Comparison of ENCODE assay signal across 10 cellular contexts in genomic region chr2:233075966-233076339, GRCh38. TPM values are rescaled to one million over a fixed set of nuclear protein-coding genes. Genes with fewer than 3 reads are reported as not detected.
DNase-seq lines count a peak whose midpoint lies in the region; ATAC-seq, FAIRE-seq and TF ChIP-seq lines count a peak whose summit lies in the region.
"Had no signal": no experiment of that assay in that cellular context is flagged by ENCODE, and none has a peak within 500 bp of the region (broad histone marks: within the 10 kb centered on the region; RNA-seq: fewer than 3 reads in every experiment).

No MANE protein-coding gene starts in this region.

- no peak for TF ChIP-seq EP300 in K562 (IDR thresholded peaks at IDR 0.05; ENCODE audit: low read length)

- in situ Hi-C loops in GM13976 (cut with MboI; ENCODE audit: low sequenced_read_pairs, unreplicated experiment) (no loop called here), K562 (cut with MboI) (no loop called here)

- no peak for TF ChIP-seq RAD21 in K562 (CRISPR knock-in tag; conservative IDR thresholded peaks at IDR 0.05 in 1 of 2, IDR thresholded peaks at IDR 0.05 in 1 of 2)

- no peaks in the 10 kb centered on the region for H3K9me1 ChIP-seq in K562 (ENCODE audit: control insufficient read depth, insufficient read depth, low read length)

- 45% methylated on average over 2 of the region's 2 CpGs for WGBS in K562 (ENCODE audit: insufficient coverage, low coverage, missing lambda C conversion rate)

- no peak for TF ChIP-seq CTCF in GM13976 (IDR thresholded peaks at IDR 0.05; ENCODE audit: borderline replicate concordance, control extremely low read depth, extremely low read depth, insufficient read depth, missing control alignments)
- no peak for TF ChIP-seq CTCF in K562 (IDR thresholded peaks at IDR 0.05 in 2 of 3, conservative IDR thresholded peaks at IDR 0.05 in 1 of 3; ENCODE audit: insufficient read depth in 2 of 3, low read depth in 1 of 3, low read length in 3 of 3)
- TF ChIP-seq CTCF in osteoblast (IDR thresholded peaks at IDR 0.05; ENCODE audit: extremely low read depth, low read depth, low read length) = no peak

- no peaks in the 10 kb centered on the region for H3K79me2 ChIP-seq in K562 (ENCODE audit: control insufficient read depth, insufficient read depth, low read length)
- H3K79me2 ChIP-seq in osteoblast (ENCODE audit: insufficient read depth, low read length) = no peaks in the 10 kb centered on the region

- no peak overlapping the region for H3K4me3 ChIP-seq in K562
- H3K4me3 ChIP-seq in skin epidermis = no peak overlapping the region
- H3K4me3 ChIP-seq in osteoblast (ENCODE audit: insufficient read depth, low read length) = no peak overlapping the region
- H3K4me3 ChIP-seq: cardiac muscle cell had no signal

- peak; percentile 54 for DNase-seq in GM13976 (ENCODE audit: low spot score)
- no peak for DNase-seq in K562 (ENCODE audit: extremely low read depth in 1 of 4, low spot score in 3 of 4)
- DNase-seq in osteoblast (ENCODE audit: insufficient read length, low spot score, missing footprints) = no peak
- DNase-seq in effector CD8-positive, alpha-beta T cell (lab: John Stamatoyannopoulos, UW) = no peak
- no peak for DNase-seq in activated CD4-positive, alpha-beta T cell treated with anti-CD3 and anti-CD28 coated beads for 4 hours
- DNase-seq: IMR-90 had no signal

- H4K20me1 ChIP-seq in K562 (replicated peaks; ENCODE audit: control insufficient read depth, insufficient read depth, low read length) = no peaks in the 10 kb centered on the region
- no peaks in the 10 kb centered on the region for H4K20me1 ChIP-seq in osteoblast (ENCODE audit: insufficient read depth, low read length)

- H3K9me3 ChIP-seq in K562 (replicated peaks; ENCODE audit: control insufficient read depth, insufficient read depth, low read depth, low read length) (peaks cover 3% of the 10 kb centered on the region; the same call in 1 of the 2 replicates), osteoblast (ENCODE audit: low read depth, low read length) (peaks cover 2% of the 10 kb centered on the region)

- CTCF ChIA-PET in K562 (lab: Yijun Ruan, JAX; ENCODE audit: low intra/inter-chr PET ratio) = no interaction called here

- no TSS peak for BruUV-seq in K562 (replicated peaks; lab: Mats Ljungman, UMichigan)

- no peaks in the 10 kb centered on the region for H3K36me3 ChIP-seq in K562 (ENCODE audit: control insufficient read depth, insufficient read depth, low read length)
- H3K36me3 ChIP-seq in osteoblast (ENCODE audit: insufficient read depth, low read length) = no peaks in the 10 kb centered on the region
- H3K36me3 ChIP-seq: cardiac muscle cell had no signal

- H3K4me1 ChIP-seq in K562 (replicated peaks in 1 of 2; ENCODE audit: control insufficient read depth in 2 of 2, insufficient read depth in 2 of 2, low read length in 2 of 2) = peaks cover 11 to 13% of the 10 kb centered on the region in 2 experiments; a peak in 4 of 5 replicates
- no peaks in the 10 kb centered on the region for H3K4me1 ChIP-seq in osteoblast (ENCODE audit: insufficient read depth, low read length)

- FAIRE-seq in K562 (lab: Jason Lieb, UNC) = no peak

- POLR2A ChIA-PET in K562 (lab: Yijun Ruan, JAX) = no interaction called here

- H3K9ac ChIP-seq in K562 (ENCODE audit: insufficient read depth in 1 of 2, low read depth in 2 of 2, low read length in 2 of 2) = no peak overlapping the region

- ATAC-seq in GM21381 (IDR thresholded peaks at IDR 0.05; ENCODE audit: unreplicated experiment) (peak; percentile 51), HG03520 (IDR thresholded peaks at IDR 0.05; ENCODE audit: unreplicated experiment) (peak; percentile 43), K562 (no peak)

- H3K4me2 ChIP-seq in K562 (ENCODE audit: insufficient read depth, low read length) (no peak overlapping the region), osteoblast (ENCODE audit: insufficient read depth, low read length) (no peak overlapping the region)

- intact Hi-C loops in K562 (cut with micrococcal nuclease) = no loop called here

- no peak overlapping the region for H3K27ac ChIP-seq in K562 (ENCODE audit: extremely low read depth, low read depth, low read length)
- H3K27ac ChIP-seq in skin epidermis = peak overlapping the region in 17 of 21 experiments; percentile 8 to 89 (median 52)
- no peak overlapping the region for H3K27ac ChIP-seq in osteoblast (ENCODE audit: low read depth, low read length)
- H3K27ac ChIP-seq: cardiac muscle cell had no signal

- no peak for TF ChIP-seq POLR2A in K562 (conservative IDR thresholded peaks at IDR 0.05)

- H2AFZ ChIP-seq in K562 (ENCODE audit: low read depth, low read length) (peak overlapping the region; percentile 44; the same call in 1 of the 2 replicates), osteoblast (ENCODE audit: low read length) (no peak overlapping the region)

- H3K27me3 ChIP-seq in K562 (ENCODE audit: control insufficient read depth in 2 of 2, insufficient read depth in 2 of 2, low read length in 2 of 2) = no peaks in the 10 kb centered on the region
- peaks cover 14% of the 10 kb centered on the region for H3K27me3 ChIP-seq in osteoblast (ENCODE audit: insufficient read depth, low read length)
- H3K27me3 ChIP-seq: cardiac muscle cell had no signal

TF ChIP-seq in K562, 482 proteins besides CTCF, POLR2A, EP300 and RAD21:
- no peak for TF ChIP-seq PHF21A (IDR thresholded peaks at IDR 0.05; ENCODE audit: borderline replicate concordance, low read depth)
- peak; percentile 58; the same call in 1 of the 2 replicates for TF ChIP-seq SPI1 (IDR thresholded peaks at IDR 0.05; ENCODE audit: borderline replicate concordance, low read depth, low read length)

RNA-seq across cellular contexts. Expression of gene INPP5D, which starts 15.8 kb away (rescaled TPM):
- 2.4 and 2.7 TPM in 2 replicates for total RNA-seq in K562 (2011; cell fraction: chromatin; rRNA removed; ENCODE audit: low replicate concordance)
- total RNA-seq in K562 (2011; cell fraction: nucleolus; rRNA removed) = 1.5 and 1.6 TPM in 2 replicates
- total RNA-seq in K562 (2011; cell fraction: nucleoplasm; rRNA removed) = 1.3 and 3.4 TPM in 2 replicates
- total RNA-seq in K562 (2014; rRNA removed) = 1.9 and 3.1 TPM in 2 replicates
- total RNA-seq in K562 (2014; rRNA removed; fragmentation: Illumina TruSeq; extraction: Trizol) = 2.3 and 3.9 TPM in 2 replicates
- total RNA-seq in K562 (2015; rRNA removed; fragmentation: Illumina TruSeq; extraction: Trizol) = 4.5 and 6.2 TPM in 2 replicates
- 4.3 and 5.6 TPM in 2 replicates for total RNA-seq in K562 (2021)
- polyA plus RNA-seq in K562 (2011; rRNA removed) = 0.78 and 9.7 TPM in 2 replicates
- 0.67 and 4.5 TPM in 2 replicates for polyA plus RNA-seq in K562 (2011; cell fraction: cytosol; rRNA removed)
- 2.0 and 13.9 TPM in 2 replicates for polyA plus RNA-seq in K562 (2011; cell fraction: nucleus; rRNA removed)
- polyA plus RNA-seq in K562 (2012) = 3.4 and 7.8 TPM in 2 replicates
- 3.7 and 4.2 TPM in 2 replicates for polyA plus RNA-seq in K562 (2014; fragmentation: Illumina TruSeq; extraction: Trizol)
- under 1 TPM; 0.55 to 0.63 TPM for polyA plus RNA-seq in K562 (2014; fragmentation: Nextera tagmentation; extraction: Ambion mirVana)
- 1.9 and 2.2 TPM in 2 replicates for polyA plus RNA-seq in K562 (2014; rRNA removed)
- 1.4 and 16.3 TPM in 2 replicates for polyA minus RNA-seq in K562 (2011; rRNA and poly(A)+ RNA removed)
- 1.5 and 18.9 TPM in 2 replicates for polyA minus RNA-seq in K562 (2011; cell fraction: cytosol; rRNA and poly(A)+ RNA removed)
- 2.2 and 16.2 TPM in 2 replicates for polyA minus RNA-seq in K562 (2011; cell fraction: nucleus; rRNA and poly(A)+ RNA removed)
- under 0.01 TPM in 2 replicates for total RNA-seq in osteoblast

RNA-seq across cellular contexts. Expression of gene NEU2, which starts 43.5 kb away (rescaled TPM):
- total RNA-seq in K562 (2011; cell fraction: chromatin; rRNA removed; ENCODE audit: low replicate concordance) = not detected in 2 replicates
- total RNA-seq in K562 (2011; cell fraction: nucleolus; rRNA removed) = not detected in 2 replicates
- not detected in 2 replicates for total RNA-seq in K562 (2011; cell fraction: nucleoplasm; rRNA removed)
- total RNA-seq in K562 (2014; rRNA removed) = not detected in 2 replicates
- not detected in 2 replicates for total RNA-seq in K562 (2014; rRNA removed; fragmentation: Illumina TruSeq; extraction: Trizol)
- total RNA-seq in K562 (2015; rRNA removed; fragmentation: Illumina TruSeq; extraction: Trizol) = not detected in 2 replicates
- not detected in 2 replicates for total RNA-seq in K562 (2021)
- polyA plus RNA-seq in K562 (2011; rRNA removed) = not detected in 2 replicates
- polyA plus RNA-seq in K562 (2011; cell fraction: cytosol; rRNA removed) = not detected in 2 replicates
- polyA plus RNA-seq in K562 (2011; cell fraction: nucleus; rRNA removed) = not detected in 2 replicates
- polyA plus RNA-seq in K562 (2012) = not detected in 2 replicates
- polyA plus RNA-seq in K562 (2014; fragmentation: Illumina TruSeq; extraction: Trizol) = not detected in 2 replicates
- not detected for polyA plus RNA-seq in K562 (2014; fragmentation: Nextera tagmentation; extraction: Ambion mirVana)
- not detected in 2 replicates for polyA plus RNA-seq in K562 (2014; rRNA removed)
- polyA minus RNA-seq in K562 (2011; rRNA and poly(A)+ RNA removed) = not detected in 2 replicates
- polyA minus RNA-seq in K562 (2011; cell fraction: cytosol; rRNA and poly(A)+ RNA removed) = not detected in 2 replicates
- polyA minus RNA-seq in K562 (2011; cell fraction: nucleus; rRNA and poly(A)+ RNA removed) = not detected in 2 replicates
- not detected in 2 replicates for total RNA-seq in osteoblast
- total RNA-seq: cardiac muscle cell, IMR-90 had no signal
- polyA plus RNA-seq: cardiac muscle cell, IMR-90 had no signal

Comparison
In these comparisons a context has a peak if more than half of its experiments do, and no peak if none do; other contexts are left out.
1. H3K27ac ChIP-seq: peak in skin epidermis (17 of 21); none in K562 (single experiment) and osteoblast (single experiment).